Comparison of ENCODE assay signal across 8 cellular contexts in genomic region chr6:44001318-44001868, GRCh38.
DNase-seq lines count a peak whose midpoint lies in the region; ATAC-seq and TF ChIP-seq lines count a peak whose summit lies in the region.

No MANE protein-coding gene starts in this region.

- no peaks in the 10 kb centered on the region for H3K27me3 ChIP-seq in IMR-90 (ENCODE audit: control insufficient read depth, insufficient read depth, low read length)

- H3K9me1 ChIP-seq in IMR-90 (ENCODE audit: insufficient read depth, low read length): peaks cover 15% of the 10 kb centered on the region

- no peak overlapping the region for H3K9ac ChIP-seq in IMR-90 (ENCODE audit: low read depth, low read length)

- H2AFZ ChIP-seq in IMR-90 (replicated peaks; ENCODE audit: low read length, poor library complexity): peak overlapping the region; percentile 56

- H3K27ac ChIP-seq in IMR-90 (ENCODE audit: insufficient read depth, low read length) (no peak overlapping the region), substantia nigra (ENCODE audit: low read depth, low read length, poor library complexity, severe bottlenecking) (no peak overlapping the region)

- intact Hi-C loops in IMR-90 (cut with micrococcal nuclease): no loop called here

- H3K79me1 ChIP-seq in IMR-90 (ENCODE audit: low read depth in 1 of 2, low read length in 2 of 2): no peaks in the 10 kb centered on the region

- WGBS in IMR-90 (ENCODE audit: extremely low coverage in 2 of 2, insufficient read length in 1 of 2), 2 experiments: no CpG with 5 or more reads among the region's 10 CpGs

- TF ChIP-seq RAD21 in IMR-90 (IDR thresholded peaks at IDR 0.05; ENCODE audit: low read length): peak; percentile 49; the same call in 1 of the 2 replicates

- peak overlapping the region; percentile 18 for H2BK5ac ChIP-seq in IMR-90 (ENCODE audit: low read depth, low read length, poor library complexity, severe bottlenecking)

- POLR2A ChIA-PET in IMR-90 (lab: Charles Lee; ENCODE audit: unreplicated experiment): no interaction called here

- H3K36me3 Mint-ChIP-seq in activated T-cell treated with anti-CD3 and anti-CD28 coated beads, Interleukin-2, amount 50 U/mL, for 72 hours (ENCODE audit: insufficient read depth in 2 of 2): no peaks in the 10 kb centered on the region

- no peak for TF ChIP-seq POLR2A in IMR-90 (IDR thresholded peaks at IDR 0.05; ENCODE audit: low read depth, low read length)

- H3K4me3 ChIP-seq in IMR-90 (ENCODE audit: insufficient read depth, low read depth, low read length): no peak overlapping the region

- peak; percentile 45 for TF ChIP-seq CTCF in IMR-90 (conservative IDR thresholded peaks at IDR 0.05; ENCODE audit: low read depth, low read length)

- peak overlapping the region; percentile 54 for H2AK5ac ChIP-seq in IMR-90 (ENCODE audit: low read depth, low read length)

- no peaks in the 10 kb centered on the region for H3K36me3 ChIP-seq in IMR-90 (ENCODE audit: control insufficient read depth, insufficient read depth, low read length)

- peak overlapping the region; percentile 74 for H2BK120ac ChIP-seq in IMR-90 (ENCODE audit: low read depth, low read length)

- H3K14ac ChIP-seq in IMR-90 (replicated peaks; ENCODE audit: low read depth, low read length): peak overlapping the region; percentile 55; the same call in 1 of the 2 replicates

- peak overlapping the region; percentile 95; the same call in 2 of the 3 replicates for H2BK15ac ChIP-seq in IMR-90 (ENCODE audit: low read depth, low read length)

- H3K4me1 ChIP-seq in IMR-90 (ENCODE audit: control insufficient read depth, insufficient read depth, low read length): peaks cover 25% of the 10 kb centered on the region

- peak overlapping the region; percentile 61; the same call in 1 of the 2 replicates for H2BK20ac ChIP-seq in IMR-90 (ENCODE audit: low read depth, low read length)

- H3K4me2 ChIP-seq in IMR-90 (ENCODE audit: low read depth, low read length): no peak overlapping the region

- H3K27ac Mint-ChIP-seq in activated T-cell treated with anti-CD3 and anti-CD28 coated beads, Interleukin-2, amount 50 U/mL, for 72 hours: no peak overlapping the region

- peaks cover 35% of the 10 kb centered on the region for H3K27me3 Mint-ChIP-seq in activated T-cell treated with anti-CD3 and anti-CD28 coated beads, Interleukin-2, amount 50 U/mL, for 72 hours (ENCODE audit: low read depth)

- peak overlapping the region; percentile 36; the same call in 1 of the 2 replicates for H4K91ac ChIP-seq in IMR-90 (ENCODE audit: insufficient read depth, low read depth, low read length)

- peaks cover 19% of the 10 kb centered on the region for H3K4me1 Mint-ChIP-seq in activated T-cell treated with anti-CD3 and anti-CD28 coated beads, Interleukin-2, amount 50 U/mL, for 72 hours (ENCODE audit: low read depth)

- no peak overlapping the region; the same call in 1 of the 2 replicates for H3K18ac ChIP-seq in IMR-90 (ENCODE audit: low read depth, low read length)

- BruUV-seq in IMR-90 (replicated peaks; lab: Mats Ljungman, UMichigan): no TSS peak

- peak overlapping the region; percentile 65 for H3K4ac ChIP-seq in IMR-90 (ENCODE audit: low read depth, low read length)

- peak; percentile 12 for DNase-seq in activated T-cell treated with anti-CD3 and anti-CD28 coated beads for 48 hours (ENCODE audit: low read depth)
- DNase-seq in activated T-cell treated with anti-CD3 and anti-CD28 coated beads, Interleukin-2, amount 50 U/mL, for 1 hour: no peak
- DNase-seq in IMR-90: no peak
- peak; percentile 20 to 25 for DNase-seq in activated T-cell treated with anti-CD3 and anti-CD28 coated beads, Interleukin-2, amount 50 U/mL, for 72 hours
- DNase-seq in kidney tubule cell (ENCODE audit: low spot score): peak; percentile 71
- no peak for DNase-seq in substantia nigra (lab: John Stamatoyannopoulos, UW)
- DNase-seq in occipital lobe (lab: John Stamatoyannopoulos, UW): no peak

- no peaks in the 10 kb centered on the region for H3K9me3 Mint-ChIP-seq in activated T-cell treated with anti-CD3 and anti-CD28 coated beads, Interleukin-2, amount 50 U/mL, for 72 hours

- 0 out of 2 replicates have a peak overlapping the region, but pooled peaks have one; percentile 24 for H3K23ac ChIP-seq in IMR-90 (ENCODE audit: low read depth, low read length)

- no peaks in the 10 kb centered on the region for H3K9me3 ChIP-seq in IMR-90 (ENCODE audit: control insufficient read depth, insufficient read depth, low read length)

- CTCF ChIA-PET in IMR-90 (lab: Yijun Ruan, JAX): no interaction called here

- peak overlapping the region in 1 of 2 experiments; percentile 10; a peak in 3 of 4 replicates for H4K8ac ChIP-seq in IMR-90 (ENCODE audit: low read depth in 2 of 2, low read length in 2 of 2)

- no peak overlapping the region for H4K5ac ChIP-seq in IMR-90 (ENCODE audit: low read depth, low read length)

- dilution Hi-C loops in IMR-90 (cut with HindIII; ENCODE audit: low sequenced_read_pairs, unreplicated experiment): no loop called here

- H2AK9ac ChIP-seq in IMR-90 (replicated peaks; ENCODE audit: low read depth, low read length, poor library complexity): peak overlapping the region; percentile 87

- H3K56ac ChIP-seq in IMR-90 (ENCODE audit: extremely low read depth, insufficient read depth, low read length): no peak overlapping the region

- peak overlapping the region; percentile 63 to 74 for H3K4me3 Mint-ChIP-seq in activated T-cell treated with anti-CD3 and anti-CD28 coated beads, Interleukin-2, amount 50 U/mL, for 72 hours

- H4K20me1 ChIP-seq in IMR-90 (ENCODE audit: insufficient read depth, low read length): no peaks in the 10 kb centered on the region

- ATAC-seq in IMR-90 (ENCODE audit: low read depth): no peak
- no peak for ATAC-seq in activated T-cell treated with anti-CD3 and anti-CD28 coated beads, Interleukin-2, amount 50 U/mL, for 72 hours (replicated peaks in 1 of 2)
- no peak for ATAC-seq in GM21515 (IDR thresholded peaks at IDR 0.05; ENCODE audit: unreplicated experiment)

- in situ Hi-C loops in IMR-90 (cut with MboI; ENCODE audit: low sequenced_read_pairs): no loop called here

TF ChIP-seq in IMR-90, 13 proteins besides CTCF, POLR2A, EP300 and RAD21:
- TF ChIP-seq FOS (IDR thresholded peaks at IDR 0.05; ENCODE audit: low read depth, low read length) (no peak), RCOR1 (IDR thresholded peaks at IDR 0.05; ENCODE audit: insufficient replicate concordance, low read length) (no peak), MAFK (IDR thresholded peaks at IDR 0.05; ENCODE audit: low read depth, low read length) (no peak), BHLHE40 (IDR thresholded peaks at IDR 0.05; ENCODE audit: low read depth, low read length) (no peak), USF2 (IDR thresholded peaks at IDR 0.05; ENCODE audit: low read depth, low read length) (no peak), MXI1 (IDR thresholded peaks at IDR 0.05; ENCODE audit: borderline replicate concordance, low read depth, low read length) (no peak), RFX5 (IDR thresholded peaks at IDR 0.05; ENCODE audit: low read depth, low read length) (no peak), ELK1 (IDR thresholded peaks at IDR 0.05; ENCODE audit: borderline replicate concordance, low read depth, low read length) (no peak), SMC3 (IDR thresholded peaks at IDR 0.05; ENCODE audit: low read depth, low read length) (no peak)

Comparison
In these comparisons a context has a peak if more than half of its experiments do, and no peak if none do; other contexts are left out.
1. DNase-seq: peak in activated T-cell treated with anti-CD3 and anti-CD28 coated beads for 48 hours (single experiment), activated T-cell treated with anti-CD3 and anti-CD28 coated beads, Interleukin-2, amount 50 U/mL, for 72 hours (2 of 2) and kidney tubule cell (single experiment); none in activated T-cell treated with anti-CD3 and anti-CD28 coated beads, Interleukin-2, amount 50 U/mL, for 1 hour (single experiment), IMR-90 (single experiment), substantia nigra (0 of 49) and occipital lobe (single experiment).